29 cellular contexts compared by ENCODE assay signal in the genomic region with DNA sequence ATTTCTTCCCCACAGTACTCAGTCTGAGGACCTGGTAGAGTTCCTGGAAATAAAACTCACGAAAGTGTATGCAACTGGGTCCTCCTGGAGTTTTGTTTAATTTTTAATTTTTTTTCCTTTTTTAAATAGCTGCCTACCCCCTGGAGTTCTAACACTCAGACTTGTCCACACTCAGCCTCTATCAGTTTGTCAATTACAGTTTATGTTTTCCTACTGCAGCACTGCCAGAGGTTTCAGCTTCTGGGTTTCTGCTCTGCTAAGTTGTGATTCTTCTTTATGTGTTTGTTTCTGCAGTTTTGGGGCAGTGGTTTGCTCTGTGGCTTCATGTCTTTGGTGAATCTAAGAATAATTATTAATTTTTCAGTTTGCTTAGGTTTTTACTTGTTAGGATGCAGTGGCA.
"Had no signal": no experiment of that assay in that cellular context is flagged by ENCODE, and none has a peak within 500 bp of the region (broad histone marks: within the 10 kb centered on the region; RNA-seq: fewer than 3 reads in every experiment).

No MANE protein-coding gene starts in this region.

- ATAC-seq: effector memory CD8-positive, alpha-beta T cell; esophagus mucosa; gastroesophageal sphincter; heart left ventricle; left colon; left lung; left ventricle myocardium superior; lower lobe of right lung; mucosa of descending colon had no signal

- H3K4me2 ChIP-seq: hepatocyte had no signal

- H3K4me1 Mint-ChIP-seq: endodermal cell, immature natural killer cell, mesothelial cell of epicardium, naive B cell had no signal

- H3K4me3 ChIP-seq: colonic mucosa, esophagus squamous epithelium, gastroesophageal sphincter, heart left ventricle, hepatocyte, left lung, lower lobe of right lung, mucosa of descending colon had no signal

- H3K36me3 ChIP-seq: colonic mucosa, lower lobe of right lung had no signal

- H3K27ac Mint-ChIP-seq: dendritic cell treated with granulocyte-macrophage colony-stimulating factor and Interleukin-4, amounts not matched to agents 40 ng/mL and 50 ng/mL, for 4 days; effector memory CD8-positive, alpha-beta T cell; endodermal cell; immature natural killer cell; mesothelial cell of epicardium; naive B cell had no signal

- FAIRE-seq: endometrium, frontal cortex, kidney had no signal

- H2AFZ ChIP-seq: hepatocyte had no signal

- H3K4me3 Mint-ChIP-seq: dendritic cell treated with granulocyte-macrophage colony-stimulating factor and Interleukin-4, amounts not matched to agents 40 ng/mL and 50 ng/mL, for 4 days; effector memory CD8-positive, alpha-beta T cell; endodermal cell; immature natural killer cell; mesothelial cell of epicardium; naive B cell had no signal

- H3K27ac ChIP-seq: colonic mucosa, epithelial cell of prostate, esophagus squamous epithelium, gastroesophageal sphincter, heart left ventricle, hepatocyte, left lung, lower lobe of right lung had no signal

- DNase-seq: colonic mucosa; cortex of kidney; effector CD8-positive, alpha-beta T cell; effector memory CD8-positive, alpha-beta T cell; endodermal cell; erythroblast; esophagus squamous epithelium; foreskin fibroblast; heart left ventricle; hypothalamus; immature natural killer cell; islet precursor cell; kidney; kidney glomerular epithelial cell; left colon; left lung; left ventricle myocardium superior; lower lobe of right lung; mesenchymal stem cell; mucosa of descending colon; naive B cell had no signal

- H3K4me1 ChIP-seq: colonic mucosa, esophagus squamous epithelium, gastroesophageal sphincter, heart left ventricle, left lung, lower lobe of right lung had no signal

- H3K27me3 Mint-ChIP-seq: dendritic cell treated with granulocyte-macrophage colony-stimulating factor and Interleukin-4, amounts not matched to agents 40 ng/mL and 50 ng/mL, for 4 days had no signal

- H3K9me3 ChIP-seq: colonic mucosa had no signal

- H3K27me3 ChIP-seq: colonic mucosa, esophagus squamous epithelium, gastroesophageal sphincter, heart left ventricle, hepatocyte, left lung had no signal
